ENCODE assay signal across 8 cellular contexts in genomic region chr12:48817957-48818830, GRCh38. TPM values are rescaled to one million over a fixed set of nuclear protein-coding genes. Genes with fewer than 3 reads are reported as not detected.
DNase-seq lines count a peak whose midpoint lies in the region; ATAC-seq and TF ChIP-seq lines count a peak whose summit lies in the region.

TSS of gene CACNB3 (plus strand) at chr12:48818496. CDS start at chr12:48818930, 434 bp downstream.

- H3K4me3 ChIP-seq in PC-9 (peak within 1 kb of the TSS; percentile 79), fibroblast of the aortic adventitia (ENCODE audit: low read depth, low read length) (peak within 1 kb of the TSS; percentile 77), neural progenitor cell (peak within 1 kb of the TSS; percentile 87)

- H3K27ac ChIP-seq in PC-9, result no peak within 1 kb of the TSS
- no peak within 1 kb of the TSS for H3K27ac ChIP-seq in neural progenitor cell

- H3K36me3 Mint-ChIP-seq in activated T-helper 17 cell treated with anti-CD3 and anti-CD28 coated beads, Interleukin-2, amount 50 U/mL, for 72 hours (ENCODE audit: low read depth), result no peaks in the 10 kb centered on the region
- H3K36me3 Mint-ChIP-seq in neural progenitor cell, result no peaks in the 10 kb centered on the region

- peaks cover 6% of the 10 kb centered on the region for H3K4me1 Mint-ChIP-seq in activated T-helper 17 cell treated with anti-CD3 and anti-CD28 coated beads, Interleukin-2, amount 50 U/mL, for 72 hours
- peaks cover 44% of the 10 kb centered on the region for H3K4me1 Mint-ChIP-seq in neural progenitor cell
- peaks cover 48% of the 10 kb centered on the region for H3K4me1 Mint-ChIP-seq in stimulated activated naive CD8-positive, alpha-beta T cell treated with anti-CD3 and anti-CD28 coated beads, Interleukin-15, amount 100 ng/mL, for 72 hours

- H3K9me2 ChIP-seq in PC-9 (ENCODE audit: insufficient read depth), result no peaks in the 10 kb centered on the region

- no peaks in the 10 kb centered on the region for H3K36me3 ChIP-seq in PC-9 (ENCODE audit: low read depth)
- H3K36me3 ChIP-seq in neural progenitor cell, result no peaks in the 10 kb centered on the region

- no peaks in the 10 kb centered on the region for H3K9me3 ChIP-seq in PC-9 (ENCODE audit: insufficient read depth, low read depth)
- H3K9me3 ChIP-seq in neural progenitor cell (ENCODE audit: low read depth), result no peaks in the 10 kb centered on the region

- peak within 1 kb of the TSS; percentile 85 for H2AFZ ChIP-seq in PC-9
- H2AFZ ChIP-seq in neural progenitor cell (replicated peaks), result peak within 1 kb of the TSS; percentile 88

- H3K27ac Mint-ChIP-seq in activated T-helper 17 cell treated with anti-CD3 and anti-CD28 coated beads, Interleukin-2, amount 50 U/mL, for 72 hours, result no peak within 1 kb of the TSS
- H3K27ac Mint-ChIP-seq in neural progenitor cell, result peak within 1 kb of the TSS; percentile 96
- H3K27ac Mint-ChIP-seq in stimulated activated naive CD8-positive, alpha-beta T cell treated with anti-CD3 and anti-CD28 coated beads, Interleukin-15, amount 100 ng/mL, for 72 hours, result peak within 1 kb of the TSS in 1 of 2 donors; percentile 4

- DNase-seq in DMS53 treated with DMSO at 0.1 percent for 48 hours (lab: John Stamatoyannopoulos, UW; ENCODE audit: unreplicated experiment), result peak; percentile 33
- peak in 1 of 2 experiments; percentile 74 for DNase-seq in PC-9
- peak; percentile 31 for DNase-seq in fibroblast of the aortic adventitia (ENCODE audit: low read depth)
- peak; percentile 92 for DNase-seq in neural progenitor cell (ENCODE audit: low spot score)
- DNase-seq in stimulated activated naive CD8-positive, alpha-beta T cell treated with anti-CD3 and anti-CD28 coated beads, Interleukin-15, amount 100 ng/mL, for 72 hours, result peak; percentile 68 to 71

- H4K20me1 ChIP-seq in PC-9 (ENCODE audit: insufficient read depth) (no peaks in the 10 kb centered on the region), neural progenitor cell (ENCODE audit: low read depth) (peaks cover 21% of the 10 kb centered on the region)

- CTCF ChIA-PET in PC-9 (lab: Charles Lee), result no interaction called here

- peak within 1 kb of the TSS; percentile 95 for H3K4me3 Mint-ChIP-seq in activated T-helper 17 cell treated with anti-CD3 and anti-CD28 coated beads, Interleukin-2, amount 50 U/mL, for 72 hours
- peak within 1 kb of the TSS; percentile 94 for H3K4me3 Mint-ChIP-seq in neural progenitor cell
- peak within 1 kb of the TSS; percentile 86 to 88 for H3K4me3 Mint-ChIP-seq in stimulated activated naive CD8-positive, alpha-beta T cell treated with anti-CD3 and anti-CD28 coated beads, Interleukin-15, amount 100 ng/mL, for 72 hours

- no peaks in the 10 kb centered on the region for H3K27me3 Mint-ChIP-seq in activated T-helper 17 cell treated with anti-CD3 and anti-CD28 coated beads, Interleukin-2, amount 50 U/mL, for 72 hours
- H3K27me3 Mint-ChIP-seq in neural progenitor cell (ENCODE audit: insufficient read depth, low read depth), result peaks cover 5% of the 10 kb centered on the region
- H3K27me3 Mint-ChIP-seq in stimulated activated naive CD8-positive, alpha-beta T cell treated with anti-CD3 and anti-CD28 coated beads, Interleukin-15, amount 100 ng/mL, for 72 hours, result peaks cover 38% of the 10 kb centered on the region

- peaks cover 9% of the 10 kb centered on the region; the same call in 1 of the 2 replicates for H3F3A ChIP-seq in PC-9 (ENCODE audit: insufficient read depth, low read depth)
- peaks cover 45% of the 10 kb centered on the region for H3F3A ChIP-seq in neural progenitor cell (ENCODE audit: low read depth)

- peaks cover 10% of the 10 kb centered on the region; the same call in 1 of the 2 replicates for H3K4me1 ChIP-seq in PC-9 (replicated peaks; ENCODE audit: insufficient read depth)
- peaks cover 37% of the 10 kb centered on the region for H3K4me1 ChIP-seq in neural progenitor cell

- no peaks in the 10 kb centered on the region for H3K9me3 Mint-ChIP-seq in activated T-helper 17 cell treated with anti-CD3 and anti-CD28 coated beads, Interleukin-2, amount 50 U/mL, for 72 hours
- no peaks in the 10 kb centered on the region for H3K9me3 Mint-ChIP-seq in neural progenitor cell
- no peaks in the 10 kb centered on the region for H3K9me3 Mint-ChIP-seq in stimulated activated naive CD8-positive, alpha-beta T cell treated with anti-CD3 and anti-CD28 coated beads, Interleukin-15, amount 100 ng/mL, for 72 hours

- BruUV-seq in PC-9 (replicated peaks; lab: Mats Ljungman, UMichigan), result no TSS peak

- H3K79me2 ChIP-seq in PC-9 (ENCODE audit: low read depth) (no peaks in the 10 kb centered on the region), neural progenitor cell (ENCODE audit: low read depth) (peaks cover 12% of the 10 kb centered on the region)

- intact Hi-C loops in PC-9 (cut with micrococcal nuclease; ENCODE audit: unreplicated experiment), result loop anchor here (5.0 kb wide), 2 partner anchors 34 to 179 kb away; partner anchors contain the start of genes DDN and DDX23

- H3K27me3 ChIP-seq in PC-9 (ENCODE audit: insufficient read depth, low read depth), result no peaks in the 10 kb centered on the region
- peaks cover 20% of the 10 kb centered on the region for H3K27me3 ChIP-seq in neural progenitor cell

- H3K4me2 ChIP-seq in PC-9 (peak within 1 kb of the TSS; percentile 92), neural progenitor cell (peak within 1 kb of the TSS; percentile 89)

- H3K9ac ChIP-seq in neural progenitor cell, result peak within 1 kb of the TSS; percentile 11

- peak; percentile 39 for ATAC-seq in HG03460 (IDR thresholded peaks at IDR 0.05; ENCODE audit: unreplicated experiment)
- ATAC-seq in activated T-helper 17 cell treated with anti-CD3 and anti-CD28 coated beads, Interleukin-2, amount 50 U/mL, for 72 hours (replicated peaks), result peak; percentile 66
- peak; percentile 60 for ATAC-seq in stimulated activated naive CD8-positive, alpha-beta T cell treated with anti-CD3 and anti-CD28 coated beads, Interleukin-15, amount 100 ng/mL, for 72 hours
- ATAC-seq in HG03196 (IDR thresholded peaks at IDR 0.05; ENCODE audit: unreplicated experiment), result no peak

- no peak for TF ChIP-seq CTCF in PC-9 (conservative IDR thresholded peaks at IDR 0.05)
- TF ChIP-seq CTCF in fibroblast of the aortic adventitia (IDR thresholded peaks at IDR 0.05; ENCODE audit: insufficient read depth, low read length), result no peak
- TF ChIP-seq CTCF in neural progenitor cell (IDR thresholded peaks at IDR 0.05), result no peak

- POLR2A ChIA-PET in PC-9 (lab: Charles Lee; ENCODE audit: unreplicated experiment), result no interaction called here

RNA-seq across cellular contexts. Expression of gene CACNB3, which starts in this region (rescaled TPM):
- 35.4 TPM in 2 replicates for total RNA-seq in PC-9 (2021)
- 10 to 100 TPM in 1 of 2 donors, 1 to 10 TPM in 1; 5.9 to 17.7 TPM for total RNA-seq in activated T-helper 17 cell treated with anti-CD3 and anti-CD28 coated beads, Interleukin-2, amount 50 U/mL, for 72 hours
- total RNA-seq in fibroblast of the aortic adventitia (ENCODE audit: low replicate concordance), result 16.1 and 27.7 TPM in 2 replicates
- total RNA-seq in neural progenitor cell (ENCODE audit: low replicate concordance), result 25.0 and 31.3 TPM in 2 replicates
